9 cellular contexts compared by ENCODE assay signal in the genomic region with DNA sequence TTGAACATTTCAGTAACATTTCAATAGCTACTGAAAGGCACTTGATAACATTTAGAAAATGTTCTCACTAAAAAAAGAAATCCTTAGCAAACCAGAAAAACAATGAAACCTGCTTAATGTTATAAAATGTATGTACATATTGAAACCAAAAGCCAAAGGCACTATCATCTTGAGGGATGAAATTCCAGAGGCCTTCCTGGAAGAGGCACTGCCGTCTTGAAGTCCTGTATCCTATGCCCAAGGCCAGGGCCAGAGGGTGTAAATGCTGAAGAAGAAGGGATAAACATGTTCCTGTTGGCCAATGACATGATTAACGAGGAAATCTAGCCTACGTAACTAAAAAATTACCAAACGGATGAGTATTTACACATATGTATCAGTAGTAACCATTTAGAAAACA. TPM values are rescaled to one million over a fixed set of nuclear protein-coding genes. Genes with fewer than 3 reads are reported as not detected.
"Had no signal": no experiment of that assay in that cellular context is flagged by ENCODE, and none has a peak within 500 bp of the region (broad histone marks: within the 10 kb centered on the region; RNA-seq: fewer than 3 reads in every experiment).

No MANE protein-coding gene starts in this region.

- DNase-seq: GDM1, GF-D8 had no signal

- H3K4me3 ChIP-seq: GM12878 had no signal

- FAIRE-seq: G401.6, GM12878, GM12891, GM12892, GM18507, GM19239 had no signal

- ATAC-seq: GM12878 had no signal

RNA-seq across cellular contexts. Expression of a gene that starts 57.0 kb away (rescaled TPM):
- total RNA-seq: G401 had no signal
